ENCODE assay signal across 8 cellular contexts in genomic region chr13:26529441-26529840, GRCh38. TPM values are rescaled to one million over a fixed set of nuclear protein-coding genes. Genes with fewer than 3 reads are reported as not detected.
DNase-seq lines count a peak whose midpoint lies in the region; ATAC-seq and TF ChIP-seq lines count a peak whose summit lies in the region.

No MANE protein-coding gene starts in this region.

- no peaks in the 10 kb centered on the region for H3K36me3 Mint-ChIP-seq in mesothelial cell of epicardium

- H3K27me3 Mint-ChIP-seq in mesothelial cell of epicardium (ENCODE audit: low read depth): peaks cover 19% of the 10 kb centered on the region

- TF ChIP-seq CTCF in mesothelial cell of epicardium (IDR thresholded peaks at IDR 0.05; ENCODE audit: unreplicated experiment): no peak
- TF ChIP-seq CTCF in prostate gland (IDR thresholded peaks at IDR 0.05): no peak

- no peaks in the 10 kb centered on the region for H3K27me3 ChIP-seq in prostate gland (replicated peaks; ENCODE audit: insufficient read depth)

- H3K9me3 Mint-ChIP-seq in mesothelial cell of epicardium: no peaks in the 10 kb centered on the region

- no peak overlapping the region for H3K27ac Mint-ChIP-seq in mesothelial cell of epicardium

- no peak for ATAC-seq in GM21576 (IDR thresholded peaks at IDR 0.05; ENCODE audit: unreplicated experiment)

- H3K9me3 ChIP-seq in prostate gland: no peaks in the 10 kb centered on the region

- TF ChIP-seq POLR2A in prostate gland (IDR thresholded peaks at IDR 0.05): no peak

- peaks cover 4% of the 10 kb centered on the region for H3K4me1 Mint-ChIP-seq in mesothelial cell of epicardium

- H3K4me3 ChIP-seq in prostate gland: no peak overlapping the region

- 28% methylated on average over 6 of the region's 6 CpGs for WGBS in prostate gland

- H3K27ac ChIP-seq in prostate gland: no peak overlapping the region

- peak; percentile 42 for DNase-seq in Daoy (ENCODE audit: low read depth)
- peak; percentile 54 for DNase-seq in LHCN-M2 (ENCODE audit: low read depth)
- peak; percentile 79 for DNase-seq in astrocyte of the hippocampus (ENCODE audit: low read depth, low spot score)
- DNase-seq in mesothelial cell of epicardium (ENCODE audit: low spot score in 2 of 2, unreplicated experiment in 2 of 2): peak; percentile 58 to 78
- DNase-seq in prostate gland (ENCODE audit: low spot score): no peak
- DNase-seq in GF-D8 (lab: John Stamatoyannopoulos, UW): no peak
- DNase-seq in T-helper 9 cell: no peak

- H3K4me1 ChIP-seq in prostate gland (replicated peaks): no peaks in the 10 kb centered on the region

- H3K36me3 ChIP-seq in prostate gland: no peaks in the 10 kb centered on the region

- intact Hi-C loops in prostate gland (cut with DNase I): no loop called here

- H3K4me3 Mint-ChIP-seq in mesothelial cell of epicardium: no peak overlapping the region

RNA-seq across cellular contexts. Expression of gene WASF3, which starts 28.0 kb away (rescaled TPM):
- 4.4 and 5.6 TPM in 2 replicates for total RNA-seq in Daoy (2014; rRNA removed; shearing (Covaris generic))
- total RNA-seq in LHCN-M2 (2014; rRNA removed) (7.6 and 8.3 TPM in 2 replicates), mesothelial cell of epicardium (18.0 to 19.4 TPM (median 18.9 TPM) in 3 replicates), prostate gland (10 to 100 TPM; 10.3 to 23.0 TPM)
- polyA plus RNA-seq in LHCN-M2 (2012): 3.5 TPM

Comparison
In these comparisons a context has a peak if more than half of its experiments do, and no peak if none do; other contexts are left out.
1. DNase-seq: peak in Daoy (single experiment), LHCN-M2 (single experiment), astrocyte of the hippocampus (single experiment) and mesothelial cell of epicardium (2 of 2); none in prostate gland (single experiment), GF-D8 (single experiment) and T-helper 9 cell (single experiment).